In the genomic region with DNA sequence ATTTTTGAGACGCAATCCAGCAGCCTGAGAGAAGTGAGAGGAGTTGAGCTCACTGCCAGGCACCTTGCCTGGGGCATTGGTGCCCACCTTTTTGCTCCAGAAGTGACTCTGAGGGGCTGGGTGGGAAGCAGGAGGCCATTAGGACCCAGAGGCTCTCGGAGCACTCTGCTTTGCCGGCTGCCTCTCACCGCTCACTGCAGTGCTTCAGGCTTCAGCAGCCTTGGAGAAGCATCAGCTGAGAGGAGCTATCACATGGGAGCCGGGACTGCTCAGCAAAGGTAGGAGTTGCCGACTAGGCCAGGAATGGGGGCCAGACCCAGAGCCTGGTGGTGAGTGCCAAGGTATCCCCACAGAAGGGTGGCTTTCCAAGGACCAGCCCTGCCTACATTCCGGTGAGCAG, we compare ENCODE assay signal across 20 cellular contexts. TPM values are rescaled to one million over a fixed set of nuclear protein-coding genes. Genes with fewer than 3 reads are reported as not detected.
DNase-seq lines count a peak whose midpoint lies in the region; ATAC-seq and TF ChIP-seq lines count a peak whose summit lies in the region.
"Had no signal": no experiment of that assay in that cellular context is flagged by ENCODE, and none has a peak within 500 bp of the region (broad histone marks: within the 10 kb centered on the region; RNA-seq: fewer than 3 reads in every experiment).

A gene with protein sequence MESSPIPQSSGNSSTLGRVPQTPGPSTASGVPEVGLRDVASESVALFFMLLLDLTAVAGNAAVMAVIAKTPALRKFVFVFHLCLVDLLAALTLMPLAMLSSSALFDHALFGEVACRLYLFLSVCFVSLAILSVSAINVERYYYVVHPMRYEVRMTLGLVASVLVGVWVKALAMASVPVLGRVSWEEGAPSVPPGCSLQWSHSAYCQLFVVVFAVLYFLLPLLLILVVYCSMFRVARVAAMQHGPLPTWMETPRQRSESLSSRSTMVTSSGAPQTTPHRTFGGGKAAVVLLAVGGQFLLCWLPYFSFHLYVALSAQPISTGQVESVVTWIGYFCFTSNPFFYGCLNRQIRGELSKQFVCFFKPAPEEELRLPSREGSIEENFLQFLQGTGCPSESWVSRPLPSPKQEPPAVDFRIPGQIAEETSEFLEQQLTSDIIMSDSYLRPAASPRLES (plus strand): TSS at position 197 of the 400 bp plus-strand sequence. CDS start 3,151 bp downstream, outside the sequence.

- H3K9me3 ChIP-seq in MM.1S (replicated peaks; ENCODE audit: insufficient read depth, low read length) = no peaks in the 10 kb centered on the region
- H3K9me3 ChIP-seq: breast epithelium, Peyer's patch had no signal

- H4K20me1 ChIP-seq in MM.1S (ENCODE audit: insufficient read depth, low read length) = no peaks in the 10 kb centered on the region

- H3F3A ChIP-seq in MM.1S (ENCODE audit: insufficient read depth, low read length) = no peaks in the 10 kb centered on the region

- no peak within 1 kb of the TSS for H2AFZ ChIP-seq in MM.1S (ENCODE audit: low read length)

- no peak within 1 kb of the TSS for H3K9ac ChIP-seq in MM.1S (ENCODE audit: low read length)

- H3K4me1 ChIP-seq in MM.1S (ENCODE audit: low read length) = no peaks in the 10 kb centered on the region
- H3K4me1 ChIP-seq: breast epithelium, Peyer's patch had no signal

- H3K9me2 ChIP-seq in MM.1S (replicated peaks; ENCODE audit: insufficient read depth, low read length) = no peaks in the 10 kb centered on the region

- ATAC-seq in GM19467 (IDR thresholded peaks at IDR 0.05; ENCODE audit: unreplicated experiment) (no peak), HG02571 (IDR thresholded peaks at IDR 0.05; ENCODE audit: unreplicated experiment) (no peak)
- ATAC-seq: activated naive CD4-positive, alpha-beta T cell treated with anti-CD3 and anti-CD28 coated beads, Interleukin-2, amount 50 U/mL, for 72 hours; SK-N-SH treated with all-trans-retinoic acid at 6 μM for 48 hours had no signal

- no peaks in the 10 kb centered on the region for H3K79me2 ChIP-seq in MM.1S (ENCODE audit: low read length)

- H3K4me2 ChIP-seq in MM.1S (ENCODE audit: low read depth, low read length) = no peak within 1 kb of the TSS

- H3K27me3 ChIP-seq in H7 (ENCODE audit: control insufficient read depth, insufficient read depth, low read length) = no peaks in the 10 kb centered on the region; the same call in none of the 2 replicates
- no peaks in the 10 kb centered on the region for H3K27me3 ChIP-seq in MM.1S (replicated peaks; ENCODE audit: insufficient read depth, low read length)
- H3K27me3 ChIP-seq: breast epithelium, Peyer's patch had no signal

- H3K36me3 ChIP-seq in H7 (replicated peaks; ENCODE audit: control insufficient read depth, insufficient read depth, low read length) (no peaks in the 10 kb centered on the region; the same call in 1 of the 2 replicates), MM.1S (replicated peaks; ENCODE audit: insufficient read depth, low read length) (no peaks in the 10 kb centered on the region)
- H3K36me3 ChIP-seq: breast epithelium, Peyer's patch had no signal

- TF ChIP-seq CTCF in brain (conservative IDR thresholded peaks at IDR 0.05) (no peak), MM.1S (IDR thresholded peaks at IDR 0.05; ENCODE audit: low read length) (no peak)

- H3K27me3 Mint-ChIP-seq in brain = peaks cover 19% of the 10 kb centered on the region

- DNase-seq in H7 (peak; percentile 58), inferior parietal cortex (ENCODE audit: extremely low spot score) (peak; percentile 41), superior temporal gyrus (ENCODE audit: extremely low spot score) (peak; percentile 59), MM.1S (no peak)
- DNase-seq: activated CD4-positive, alpha-beta memory T cell treated with anti-CD3 and anti-CD28 coated beads, Interleukin-2, amount 10 ng/mL, durations not matched to agents 7 days and 5 days; activated T-cell treated with anti-CD3 and anti-CD28 coated beads, Interleukin-2, amount 50 U/mL, for 48 hours; Calu3; effector CD8-positive, alpha-beta T cell; GDM1; NCI-H1092 treated with DMSO at 0.1 percent for 48 hours; NCI-H2107; NCI-H774; Peyer's patch had no signal

- peak within 1 kb of the TSS; percentile 76 to 93 (median 89) for H3K27ac Mint-ChIP-seq in brain
- H3K27ac Mint-ChIP-seq: activated CD4-positive, alpha-beta memory T cell treated with anti-CD3 and anti-CD28 coated beads, Interleukin-2, amount 10 ng/mL, durations not matched to agents 7 days and 5 days had no signal

- H3K4me1 Mint-ChIP-seq in brain = peaks cover 46% of the 10 kb centered on the region
- H3K4me1 Mint-ChIP-seq: activated CD4-positive, alpha-beta memory T cell treated with anti-CD3 and anti-CD28 coated beads, Interleukin-2, amount 10 ng/mL, durations not matched to agents 7 days and 5 days had no signal

- H3K4me3 ChIP-seq in H7 (ENCODE audit: insufficient read depth, low read depth, low read length) (no peak within 1 kb of the TSS; the same call in 1 of the 2 replicates), MM.1S (ENCODE audit: low read length) (no peak within 1 kb of the TSS)
- H3K4me3 ChIP-seq: breast epithelium, Peyer's patch had no signal

- no peak within 1 kb of the TSS for H3K27ac ChIP-seq in MM.1S (ENCODE audit: low read length)
- H3K27ac ChIP-seq: breast epithelium, Peyer's patch had no signal

- peaks cover 0 to 3% (median 0%) of the 10 kb centered on the region in 5 experiments for H3K9me3 Mint-ChIP-seq in brain
- H3K9me3 Mint-ChIP-seq: activated CD4-positive, alpha-beta memory T cell treated with anti-CD3 and anti-CD28 coated beads, Interleukin-2, amount 10 ng/mL, durations not matched to agents 7 days and 5 days; activated naive CD4-positive, alpha-beta T cell treated with anti-CD3 and anti-CD28 coated beads, Interleukin-2, amount 50 U/mL, for 72 hours had no signal

- peak within 1 kb of the TSS; percentile 78 to 87 (median 84) for H3K4me3 Mint-ChIP-seq in brain
- H3K4me3 Mint-ChIP-seq: activated CD4-positive, alpha-beta memory T cell treated with anti-CD3 and anti-CD28 coated beads, Interleukin-2, amount 10 ng/mL, durations not matched to agents 7 days and 5 days had no signal

- H3K36me3 Mint-ChIP-seq in brain = no peaks in the 10 kb centered on the region
- H3K36me3 Mint-ChIP-seq: activated naive CD4-positive, alpha-beta T cell treated with anti-CD3 and anti-CD28 coated beads, Interleukin-2, amount 50 U/mL, for 72 hours had no signal

RNA-seq across cellular contexts. Expression of the gene that starts here (rescaled TPM):
- total RNA-seq in H7 (2014; rRNA removed; shearing (Covaris generic)) = 0.17 TPM in 1 of 2 replicates, not detected in the other
- 1.6 TPM for polyA plus RNA-seq in brain (ENCODE audit: insufficient read depth, low read depth, low replicate concordance)
- total RNA-seq: breast epithelium, Calu3, fibroblast of lung had no signal

Comparison
In these comparisons a context has a peak if more than half of its experiments do, and no peak if none do; other contexts are left out.
1. Peak in DNase-seq in H7; RNA of the gene not detected or under 1 TPM.